12 cellular contexts compared by ENCODE assay signal in the genomic region with DNA sequence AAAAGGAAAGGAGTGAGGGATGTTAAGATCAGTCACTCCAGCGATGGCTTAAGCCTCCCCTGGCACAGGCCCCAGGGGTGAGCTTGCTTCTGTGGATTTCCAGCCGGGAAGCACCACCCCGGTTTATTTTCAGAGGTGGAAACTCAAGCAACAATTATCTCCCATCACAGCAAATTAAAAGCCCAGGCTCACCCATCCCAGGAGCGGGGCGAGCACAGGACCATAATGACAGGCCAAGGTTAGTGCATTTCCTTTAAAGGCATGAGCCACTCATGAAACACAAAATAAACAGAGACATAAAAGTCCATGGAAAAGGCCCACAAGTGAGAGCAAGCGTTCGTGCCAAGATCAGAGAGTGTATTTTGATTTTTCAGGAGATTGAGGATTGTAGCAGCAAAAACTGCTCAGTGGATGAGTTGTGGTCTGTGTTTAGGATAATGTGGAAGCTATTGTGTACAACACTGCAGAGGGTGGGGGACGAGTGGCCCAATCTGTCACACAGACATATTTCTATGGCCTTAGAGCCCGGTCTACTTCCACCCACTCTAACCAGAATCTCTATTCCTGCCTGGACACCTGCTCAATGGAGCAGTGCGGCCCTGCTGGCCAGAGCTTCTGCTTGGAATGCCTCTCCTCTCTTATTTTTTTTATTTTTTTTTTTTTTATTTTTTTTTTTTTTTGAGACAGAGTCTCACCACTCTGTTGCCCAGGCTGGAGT.
DNase-seq lines count a peak whose midpoint lies in the region; ATAC-seq and TF ChIP-seq lines count a peak whose summit lies in the region.
"Had no signal": no experiment of that assay in that cellular context is flagged by ENCODE, and none has a peak within 500 bp of the region (broad histone marks: within the 10 kb centered on the region; RNA-seq: fewer than 3 reads in every experiment).

No MANE protein-coding gene starts in this region.

- TF ChIP-seq EP300 in transverse colon (IDR thresholded peaks at IDR 0.05; ENCODE audit: low read depth): no peak

- WGBS in transverse colon (ENCODE audit: low coverage in 1 of 2), 2 donors: 59 to 75% methylated on average over 1 to 10 of the region's 10 CpGs

- H3K4me3 ChIP-seq in lower lobe of right lung (no peak overlapping the region), transverse colon (no peak overlapping the region)

- H3K4me3 Mint-ChIP-seq in nephron progenitor cell: no peak overlapping the region

- H3K4me1 ChIP-seq in lower lobe of right lung (peaks cover 7% of the 10 kb centered on the region), transverse colon (peaks cover 14 to 71% (median 17%) of the 10 kb centered on the region in 4 donors)

- no peaks in the 10 kb centered on the region for H3K36me3 Mint-ChIP-seq in nephron progenitor cell (ENCODE audit: low read depth)

- ATAC-seq in lower lobe of right lung: peak; percentile 31 to 50

- DNase-seq in NCI-H1417 (lab: John Stamatoyannopoulos, UW): peak in 2 of 3 experiments; percentile 18 to 24
- no peak for DNase-seq in NCI-H1417 treated with DMSO at 0.1 percent for 48 hours (lab: John Stamatoyannopoulos, UW)
- peak; percentile 93 for DNase-seq in SHP77 treated with DMSO at 0.1 percent for 48 hours (lab: John Stamatoyannopoulos, UW)
- DNase-seq in lower lobe of right lung: no peak
- DNase-seq in transverse colon: peak; percentile 31
- no peak for DNase-seq in nephron progenitor cell
- no peak for DNase-seq in HuH-7 (ENCODE audit: low spot score)
- no peak for DNase-seq in HT-29 (ENCODE audit: low spot score)
- DNase-seq: activated CD4-positive, alpha-beta T cell treated with anti-CD3 and anti-CD28 coated beads, Interleukin-2, amount 50 U/mL, for 48 hours; activated naive CD4-positive, alpha-beta T cell treated with Interleukin-2 at 50 U/mL for 16 hours; DND-41; foreskin melanocyte had no signal

- no peaks in the 10 kb centered on the region for H3K36me3 ChIP-seq in lower lobe of right lung
- no peaks in the 10 kb centered on the region for H3K36me3 ChIP-seq in transverse colon

- intact Hi-C loops in lower lobe of right lung (cut with DNase I) (no loop called here), transverse colon (cut with DNase I; ENCODE audit: low total_unique reads) (no loop called here)

- TF ChIP-seq CTCF in lower lobe of right lung (IDR thresholded peaks at IDR 0.05): no peak
- no peak for TF ChIP-seq CTCF in transverse colon (IDR thresholded peaks at IDR 0.05)
- TF ChIP-seq CTCF in nephron progenitor cell (IDR thresholded peaks at IDR 0.05): no peak

- H3K27me3 ChIP-seq in lower lobe of right lung (ENCODE audit: low read depth): no peaks in the 10 kb centered on the region
- no peaks in the 10 kb centered on the region for H3K27me3 ChIP-seq in transverse colon

- H3K4me1 Mint-ChIP-seq in nephron progenitor cell: peaks cover 38% of the 10 kb centered on the region

- H3K9me3 ChIP-seq in lower lobe of right lung (peaks cover 4% of the 10 kb centered on the region), transverse colon (peaks cover 0 to 1% of the 10 kb centered on the region in 2 donors)

- H3K27ac Mint-ChIP-seq in nephron progenitor cell: no peak overlapping the region

- TF ChIP-seq POLR2A in transverse colon (IDR thresholded peaks at IDR 0.05): no peak

- H3K27me3 Mint-ChIP-seq in nephron progenitor cell (ENCODE audit: low read depth, poor library complexity): peaks cover 10% of the 10 kb centered on the region

- peaks cover 9% of the 10 kb centered on the region for H3K9me3 Mint-ChIP-seq in nephron progenitor cell

- H3K27ac ChIP-seq in lower lobe of right lung (no peak overlapping the region), transverse colon (peak overlapping the region; percentile 57 to 82 (median 71))

- in situ Hi-C loops in transverse colon (cut with MboI; ENCODE audit: low pct_ligation_motif_present in 1 of 4, low pct_unique_long_range_greater_than_20kb in 1 of 4, low sequenced_read_pairs in 3 of 4): no loop called here

Comparison
In these comparisons a context has a peak if more than half of its experiments do, and no peak if none do; other contexts are left out.
1. DNase-seq: peak in NCI-H1417 (2 of 3), SHP77 treated with DMSO at 0.1 percent for 48 hours (single experiment) and transverse colon (single experiment); none in NCI-H1417 treated with DMSO at 0.1 percent for 48 hours (single experiment), lower lobe of right lung (single experiment), nephron progenitor cell (single experiment), HuH-7 (single experiment) and HT-29 (single experiment).